ENCODE assay signal across 11 cellular contexts in genomic region chr16:75248536-75249380, GRCh38. TPM values are rescaled to one million over a fixed set of nuclear protein-coding genes. Genes with fewer than 3 reads are reported as not detected.
DNase-seq lines count a peak whose midpoint lies in the region; ATAC-seq, FAIRE-seq and TF ChIP-seq lines count a peak whose summit lies in the region.
"Had no signal": no experiment of that assay in that cellular context is flagged by ENCODE, and none has a peak within 500 bp of the region (broad histone marks: within the 10 kb centered on the region; RNA-seq: fewer than 3 reads in every experiment).

No MANE protein-coding gene starts in this region.

- peak overlapping the region; percentile 87 for H3K23ac ChIP-seq in IMR-90 (ENCODE audit: low read depth, low read length)
- H3K23ac ChIP-seq in H1 (ENCODE audit: insufficient read length) = no peak overlapping the region

- H2BK12ac ChIP-seq in H1 (ENCODE audit: low read depth, low read length) = no peak overlapping the region

- H3K9ac ChIP-seq in IMR-90 (ENCODE audit: low read depth, low read length) (peak overlapping the region; percentile 7; the same call in 1 of the 2 replicates), H1 (replicated peaks in 1 of 4; ENCODE audit: extremely low read depth in 1 of 4, low read depth in 3 of 4, low read length in 3 of 4) (no peak overlapping the region)

- no peak overlapping the region for H3K56ac ChIP-seq in IMR-90 (ENCODE audit: extremely low read depth, insufficient read depth, low read length)
- H3K56ac ChIP-seq in H1 (replicated peaks; ENCODE audit: insufficient read length, low read depth, low read length) = no peak overlapping the region

- TF ChIP-seq CTCF in IMR-90 (conservative IDR thresholded peaks at IDR 0.05; ENCODE audit: low read depth, low read length) (no peak), H1 (IDR thresholded peaks at IDR 0.05; ENCODE audit: control extremely low read depth in 1 of 3, insufficient read depth in 1 of 3, low read depth in 1 of 3, low read length in 3 of 3) (no peak), thoracic aorta (IDR thresholded peaks at IDR 0.05) (no peak)

- H3K79me2 ChIP-seq in H1 (ENCODE audit: control insufficient read depth in 1 of 2, insufficient read depth in 2 of 2, low read length in 2 of 2) = peaks cover 27 to 85% of the 10 kb centered on the region in 2 experiments

- no peak overlapping the region for H3K4me3 ChIP-seq in IMR-90 (ENCODE audit: insufficient read depth, low read depth, low read length)
- H3K4me3 ChIP-seq in H1 (ENCODE audit: extremely low read depth in 1 of 4, insufficient read depth in 2 of 4, low read depth in 3 of 4, low read length in 4 of 4) = peak overlapping the region in 1 of 4 experiments; percentile 87; a peak in 1 of 8 replicates
- peak overlapping the region; percentile 92 for H3K4me3 ChIP-seq in thoracic aorta

- H3K36me3 ChIP-seq in IMR-90 (ENCODE audit: control insufficient read depth, insufficient read depth, low read length) (peaks cover 5% of the 10 kb centered on the region; the same call in 1 of the 2 replicates), H1 (ENCODE audit: control insufficient read depth in 2 of 4, insufficient read depth in 4 of 4, low read length in 3 of 4) (no peaks in the 10 kb centered on the region), thoracic aorta (no peaks in the 10 kb centered on the region)

- H3K27ac ChIP-seq in IMR-90 (ENCODE audit: insufficient read depth, low read length) (peak overlapping the region; percentile 93), H1 (ENCODE audit: low read depth, low read length) (peak overlapping the region; percentile 31), thoracic aorta (peak overlapping the region; percentile 96 to 99)

- H4K91ac ChIP-seq in IMR-90 (ENCODE audit: insufficient read depth, low read depth, low read length) (no peak overlapping the region), H1 (replicated peaks; ENCODE audit: insufficient read length, low read length) (no peak overlapping the region)

- no peak overlapping the region for H4K5ac ChIP-seq in IMR-90 (ENCODE audit: low read depth, low read length)
- no peak overlapping the region for H4K5ac ChIP-seq in H1 (ENCODE audit: insufficient read length, low read depth, low read length)

- H3K27me3 ChIP-seq in IMR-90 (ENCODE audit: control insufficient read depth, insufficient read depth, low read length) (no peaks in the 10 kb centered on the region), H1 (replicated peaks in 1 of 4; ENCODE audit: control insufficient read depth in 3 of 4, extremely low read depth in 1 of 4, insufficient read depth in 3 of 4, low read length in 3 of 4) (no peaks in the 10 kb centered on the region; a peak in 1 of 7 replicates), thoracic aorta (replicated peaks; ENCODE audit: insufficient read depth) (no peaks in the 10 kb centered on the region)

- peak overlapping the region in 1 of 2 experiments; percentile 6; a peak in 1 of 4 replicates for H4K8ac ChIP-seq in IMR-90 (ENCODE audit: low read depth in 2 of 2, low read length in 2 of 2)
- H4K8ac ChIP-seq in H1 (ENCODE audit: extremely low read depth, insufficient read depth, low read length) = no peak overlapping the region; the same call in 1 of the 2 replicates

- no peaks in the 10 kb centered on the region for H3K9me3 ChIP-seq in IMR-90 (ENCODE audit: control insufficient read depth, insufficient read depth, low read length)
- no peaks in the 10 kb centered on the region for H3K9me3 ChIP-seq in H1 (ENCODE audit: insufficient read depth in 2 of 2, low read depth in 1 of 2, low read length in 1 of 2)
- no peaks in the 10 kb centered on the region for H3K9me3 ChIP-seq in thoracic aorta

- no peak for ATAC-seq in IMR-90 (ENCODE audit: low read depth)
- ATAC-seq in thoracic aorta (ENCODE audit: insufficient number of reproducible peaks, low FRiP score, low read depth) = no peak
- ATAC-seq in HG02885 (IDR thresholded peaks at IDR 0.05; ENCODE audit: poor library complexity, unreplicated experiment) = no peak
- no peak for ATAC-seq in GM21528 (IDR thresholded peaks at IDR 0.05; ENCODE audit: low FRiP score, unreplicated experiment)
- ATAC-seq in HG02938 (IDR thresholded peaks at IDR 0.05; ENCODE audit: unreplicated experiment) = no peak
- ATAC-seq: sciatic nerve; stimulated activated naive B cell treated with anti-CD40 and anti-IgM and Interleukin-4, amounts not matched to agents 10 μg/mL and 1 μg/mL and 100 μg/mL, for 72 hours had no signal

- no peak overlapping the region for H2BK20ac ChIP-seq in IMR-90 (ENCODE audit: low read depth, low read length)
- H2BK20ac ChIP-seq in H1 (ENCODE audit: low read length) = no peak overlapping the region

- H3K14ac ChIP-seq in IMR-90 (replicated peaks; ENCODE audit: low read depth, low read length) (peak overlapping the region; percentile 72), H1 (ENCODE audit: insufficient read length) (no peak overlapping the region)

- peaks cover 14% of the 10 kb centered on the region; the same call in 1 of the 2 replicates for H3K23me2 ChIP-seq in H1 (ENCODE audit: low read depth, low read length)

- peaks cover 45% of the 10 kb centered on the region for H3K9me1 ChIP-seq in IMR-90 (ENCODE audit: insufficient read depth, low read length)

- peak overlapping the region; percentile 64 for H2AK5ac ChIP-seq in IMR-90 (ENCODE audit: low read depth, low read length)
- H2AK5ac ChIP-seq in H1 (ENCODE audit: low read depth, low read length) = no peak overlapping the region

- no peak for FAIRE-seq in H1 (lab: Jason Lieb, UNC)

- no peak for TF ChIP-seq EP300 in H1 (IDR thresholded peaks at IDR 0.05; ENCODE audit: borderline replicate concordance in 1 of 2, low read depth in 2 of 2, low read length in 2 of 2)

- dilution Hi-C loops in IMR-90 (cut with HindIII; ENCODE audit: low sequenced_read_pairs, unreplicated experiment) = no loop called here

- peak; percentile 27; the same call in 1 of the 2 replicates for TF ChIP-seq POLR2A in IMR-90 (IDR thresholded peaks at IDR 0.05; ENCODE audit: low read depth, low read length)
- TF ChIP-seq POLR2A in H1 (IDR thresholded peaks at IDR 0.05; ENCODE audit: control extremely low read depth in 1 of 2, low read depth in 2 of 2, low read length in 2 of 2) = no peak

- H2AK9ac ChIP-seq in IMR-90 (replicated peaks; ENCODE audit: low read depth, low read length, poor library complexity) = peak overlapping the region; percentile 73

- no TSS peak for BruUV-seq in IMR-90 (replicated peaks; lab: Mats Ljungman, UMichigan)

- H3K4me2 ChIP-seq in IMR-90 (ENCODE audit: low read depth, low read length) (peak overlapping the region; percentile 86; the same call in 1 of the 2 replicates), H1 (ENCODE audit: insufficient read depth in 1 of 2, low read depth in 2 of 2, low read length in 2 of 2) (no peak overlapping the region; a peak in 1 of 4 replicates)

- in situ Hi-C loops in IMR-90 (cut with MboI; ENCODE audit: low sequenced_read_pairs) = no loop called here

- H3K79me1 ChIP-seq in IMR-90 (ENCODE audit: low read depth in 1 of 2, low read length in 2 of 2) (peaks cover 4 to 57% of the 10 kb centered on the region in 2 experiments; a peak in 3 of 4 replicates), H1 (ENCODE audit: low read depth, low read length) (peaks cover 39% of the 10 kb centered on the region)

- POLR2A ChIA-PET in IMR-90 (lab: Charles Lee; ENCODE audit: unreplicated experiment) = interaction anchor here (0.5 kb wide), 1 partner anchor 146 kb away, joined by 3 read pairs; no protein-coding TSS in a partner anchor
- POLR2A ChIA-PET in H1 (lab: Charles Lee; ENCODE audit: partially characterized antibody) = interaction anchor here (1.3 to 16.2 kb wide), 3 partner anchors 14 to 43 kb away, joined by 4 to 375 read pairs (median 158); no protein-coding TSS in a partner anchor

- TF ChIP-seq RAD21 in IMR-90 (IDR thresholded peaks at IDR 0.05; ENCODE audit: low read length) (no peak), H1 (IDR thresholded peaks at IDR 0.05 in 1 of 2, conservative IDR thresholded peaks at IDR 0.05 in 1 of 2; ENCODE audit: low read depth in 2 of 2, low read length in 2 of 2) (no peak)

- CTCF ChIA-PET in IMR-90 (lab: Yijun Ruan, JAX) = interaction anchor here (0.6 kb wide), 1 partner anchor 1180 kb away, joined by 3 read pairs; no protein-coding TSS in a partner anchor
- CTCF ChIA-PET in H1 (lab: Charles Lee; ENCODE audit: partially characterized antibody) = interaction anchor here (2.4 to 15.7 kb wide), 2 partner anchors 13 to 109 kb away, joined by 5 to 236 read pairs; no protein-coding TSS in a partner anchor

- 92% methylated on average over 6 of the region's 17 CpGs; no CpG with 5 or more reads in 1 of the 2 experiments for WGBS in IMR-90 (ENCODE audit: extremely low coverage in 2 of 2, insufficient read length in 1 of 2), 2 experiments
- 90% methylated on average over 16 of the region's 17 CpGs; no CpG with 5 or more reads in 1 of the 2 experiments for WGBS in H1 (ENCODE audit: extremely low coverage in 1 of 2, insufficient coverage in 1 of 2, insufficient read length in 1 of 2, insufficient replicate concordance in 2 of 2, low coverage in 1 of 2, low lambda C conversion rate in 2 of 2, missing lambda C conversion rate in 1 of 2), 2 experiments

- H3K4me1 ChIP-seq in IMR-90 (ENCODE audit: control insufficient read depth, insufficient read depth, low read length) = peaks cover 72% of the 10 kb centered on the region
- H3K4me1 ChIP-seq in H1 (replicated peaks in 1 of 4; ENCODE audit: control insufficient read depth in 3 of 4, insufficient read depth in 4 of 4, low read length in 3 of 4) = peaks cover 2 to 73% (median 60%) of the 10 kb centered on the region in 4 experiments
- H3K4me1 ChIP-seq in thoracic aorta (ENCODE audit: control insufficient read depth in 1 of 2, low read depth in 2 of 2) = peaks cover 73 to 85% of the 10 kb centered on the region in 2 donors

- intact Hi-C loops in IMR-90 (cut with micrococcal nuclease) = no loop called here

- H4K20me1 ChIP-seq in IMR-90 (ENCODE audit: insufficient read depth, low read length) = peaks cover 74% of the 10 kb centered on the region
- H4K20me1 ChIP-seq in H1 (replicated peaks in 1 of 2; ENCODE audit: control insufficient read depth in 1 of 2, insufficient read depth in 2 of 2, low read length in 2 of 2) = peaks cover 45 to 49% of the 10 kb centered on the region in 2 experiments

- H2BK5ac ChIP-seq in IMR-90 (ENCODE audit: low read depth, low read length, poor library complexity, severe bottlenecking) = peak overlapping the region; percentile 87
- H2BK5ac ChIP-seq in H1 (ENCODE audit: low read depth, low read length) = peak overlapping the region; percentile 78; the same call in 1 of the 2 replicates

- H2BK120ac ChIP-seq in IMR-90 (ENCODE audit: low read depth, low read length) (0 out of 2 replicates have a peak overlapping the region, but pooled peaks have one; percentile 25), H1 (replicated peaks; ENCODE audit: low read depth, low read length) (no peak overlapping the region)

- no peak overlapping the region for H2BK15ac ChIP-seq in IMR-90 (ENCODE audit: low read depth, low read length)
- no peak overlapping the region for H2BK15ac ChIP-seq in H1 (ENCODE audit: low read length)

- H2AFZ ChIP-seq in IMR-90 (replicated peaks; ENCODE audit: low read length, poor library complexity) (no peak overlapping the region), H1 (ENCODE audit: low read length) (no peak overlapping the region)

- H3K4ac ChIP-seq in IMR-90 (ENCODE audit: low read depth, low read length) (peak overlapping the region; percentile 85), H1 (replicated peaks; ENCODE audit: insufficient read length, low read depth, low read length) (no peak overlapping the region)

- DNase-seq in IMR-90 (no peak), H1 (ENCODE audit: low read depth in 1 of 2, low spot score in 2 of 2) (no peak), midbrain (lab: John Stamatoyannopoulos, UW) (peak; percentile 52), thoracic aorta (ENCODE audit: low spot score) (no peak), AG08396 (ENCODE audit: low spot score) (no peak)
- DNase-seq: NCI-H2227 treated with DMSO at 0.1 percent for 48 hours; stimulated activated naive B cell treated with anti-CD40 and anti-IgM and Interleukin-4, amounts not matched to agents 10 μg/mL and 1 μg/mL and 100 μg/mL, for 72 hours had no signal

- no peak overlapping the region for H3K18ac ChIP-seq in IMR-90 (ENCODE audit: low read depth, low read length)
- no peak overlapping the region; the same call in 1 of the 2 replicates for H3K18ac ChIP-seq in H1 (ENCODE audit: extremely low read depth, low read length)

RNA-seq across cellular contexts. Expression of gene BCAR1, which starts 2.7 kb away (rescaled TPM):
- total RNA-seq in IMR-90 (2012; rRNA removed) (17.8 and 18.1 TPM in 2 replicates), thoracic aorta (100 to 1,000 TPM; 116 to 166 TPM)
- polyA plus RNA-seq in IMR-90 (2012; rRNA removed) (99.4 and 127 TPM in 2 replicates), H1 (2011; rRNA removed) (59.8 and 93.8 TPM in 2 replicates)
- 84.8 and 140 TPM in 2 replicates for polyA plus RNA-seq in IMR-90 (2012; cell fraction: cytosol; rRNA removed)
- polyA plus RNA-seq in IMR-90 (2012; cell fraction: nucleus; rRNA removed; ENCODE audit: low replicate concordance) = 214 and 473 TPM in 2 replicates
- 103 and 105 TPM in 2 replicates for total RNA-seq in H1 (2021; fragmentation: NEBNext Ultra II Directional; extraction: Animal tissue kit (Norgen Biotek cat#: 25700))
- polyA plus RNA-seq in H1 (2011; cell fraction: cytosol; rRNA removed) = 51.9 TPM
- 130 TPM for polyA plus RNA-seq in H1 (2011; cell fraction: nucleus; rRNA removed)
- 42.6 to 68.8 TPM (median 64.7 TPM) in 4 replicates for polyA plus RNA-seq in H1 (2012, experiment 1 of 2)
- polyA plus RNA-seq in H1 (2012, experiment 2 of 2) = 54.8 TPM
- 83.5 TPM for polyA plus RNA-seq in H1 (2013, experiment 1 of 2)
- 83.4 TPM for polyA plus RNA-seq in H1 (2013, experiment 2 of 2)
- polyA minus RNA-seq in H1 (2011; rRNA and poly(A)+ RNA removed) = 19.1 and 21.8 TPM in 2 replicates
- polyA minus RNA-seq in H1 (2011; cell fraction: cytosol; rRNA and poly(A)+ RNA removed) = 43.2 TPM
- 75.0 TPM for polyA minus RNA-seq in H1 (2011; cell fraction: nucleus; rRNA and poly(A)+ RNA removed)

RNA-seq across cellular contexts. Expression of gene CTRB1, which starts 30.0 kb away (rescaled TPM):
- total RNA-seq in IMR-90 (2012; rRNA removed) (not detected in 2 replicates), thoracic aorta (1 to 10 TPM; 4.9 to 9.3 TPM)
- polyA plus RNA-seq in IMR-90 (2012; rRNA removed) (not detected in 2 replicates), H1 (2011; rRNA removed) (not detected in 2 replicates)
- polyA plus RNA-seq in IMR-90 (2012; cell fraction: cytosol; rRNA removed) = not detected in 2 replicates
- polyA plus RNA-seq in IMR-90 (2012; cell fraction: nucleus; rRNA removed; ENCODE audit: low replicate concordance) = not detected in 2 replicates
- not detected in 2 replicates for total RNA-seq in H1 (2021; fragmentation: NEBNext Ultra II Directional; extraction: Animal tissue kit (Norgen Biotek cat#: 25700))
- not detected for polyA plus RNA-seq in H1 (2011; cell fraction: cytosol; rRNA removed)
- not detected for polyA plus RNA-seq in H1 (2011; cell fraction: nucleus; rRNA removed)
- polyA plus RNA-seq in H1 (2012, experiment 1 of 2) = not detected in 4 replicates
- polyA plus RNA-seq in H1 (2012, experiment 2 of 2) = not detected
- polyA plus RNA-seq in H1 (2013, experiment 1 of 2) = not detected
- not detected for polyA plus RNA-seq in H1 (2013, experiment 2 of 2)
- not detected in 2 replicates for polyA minus RNA-seq in H1 (2011; rRNA and poly(A)+ RNA removed)
- not detected for polyA minus RNA-seq in H1 (2011; cell fraction: cytosol; rRNA and poly(A)+ RNA removed)
- not detected for polyA minus RNA-seq in H1 (2011; cell fraction: nucleus; rRNA and poly(A)+ RNA removed)

RNA-seq across cellular contexts. Expression of gene CTRB2, which starts 41.8 kb away (rescaled TPM):
- not detected in 2 replicates for total RNA-seq in IMR-90 (2012; rRNA removed)
- polyA plus RNA-seq in IMR-90 (2012; rRNA removed) = not detected in 2 replicates
- polyA plus RNA-seq in IMR-90 (2012; cell fraction: cytosol; rRNA removed) = not detected in 2 replicates
- polyA plus RNA-seq in IMR-90 (2012; cell fraction: nucleus; rRNA removed; ENCODE audit: low replicate concordance) = 0.09 TPM in 1 of 2 replicates, not detected in the other
- total RNA-seq in H1 (2021; fragmentation: NEBNext Ultra II Directional; extraction: Animal tissue kit (Norgen Biotek cat#: 25700)) = not detected in 2 replicates
- not detected in 2 replicates for polyA plus RNA-seq in H1 (2011; rRNA removed)
- not detected for polyA plus RNA-seq in H1 (2011; cell fraction: cytosol; rRNA removed)
- not detected for polyA plus RNA-seq in H1 (2011; cell fraction: nucleus; rRNA removed)
- not detected in 4 replicates for polyA plus RNA-seq in H1 (2012, experiment 1 of 2)
- not detected for polyA plus RNA-seq in H1 (2012, experiment 2 of 2)
- polyA plus RNA-seq in H1 (2013, experiment 1 of 2) = not detected
- not detected for polyA plus RNA-seq in H1 (2013, experiment 2 of 2)
- not detected in 2 replicates for polyA minus RNA-seq in H1 (2011; rRNA and poly(A)+ RNA removed)
- polyA minus RNA-seq in H1 (2011; cell fraction: cytosol; rRNA and poly(A)+ RNA removed) = not detected
- not detected for polyA minus RNA-seq in H1 (2011; cell fraction: nucleus; rRNA and poly(A)+ RNA removed)
- total RNA-seq in thoracic aorta = 10 to 100 TPM; 12.5 TPM

Comparison
In these comparisons a context has a peak if more than half of its experiments do, and no peak if none do; other contexts are left out.
1. H3K27ac ChIP-seq: peak in every context shown above with its lines; median percentile 98 in thoracic aorta; 93 in IMR-90; 31 in H1.
2. RNA of gene CTRB2, which starts 41.8 kb away (total RNA-seq): 12.5 TPM in thoracic aorta; not detected in IMR-90 and not detected in H1; every median in the first group is over 10 times any median in the second.